ENCODE assay signal across 17 cellular contexts in the genomic region with DNA sequence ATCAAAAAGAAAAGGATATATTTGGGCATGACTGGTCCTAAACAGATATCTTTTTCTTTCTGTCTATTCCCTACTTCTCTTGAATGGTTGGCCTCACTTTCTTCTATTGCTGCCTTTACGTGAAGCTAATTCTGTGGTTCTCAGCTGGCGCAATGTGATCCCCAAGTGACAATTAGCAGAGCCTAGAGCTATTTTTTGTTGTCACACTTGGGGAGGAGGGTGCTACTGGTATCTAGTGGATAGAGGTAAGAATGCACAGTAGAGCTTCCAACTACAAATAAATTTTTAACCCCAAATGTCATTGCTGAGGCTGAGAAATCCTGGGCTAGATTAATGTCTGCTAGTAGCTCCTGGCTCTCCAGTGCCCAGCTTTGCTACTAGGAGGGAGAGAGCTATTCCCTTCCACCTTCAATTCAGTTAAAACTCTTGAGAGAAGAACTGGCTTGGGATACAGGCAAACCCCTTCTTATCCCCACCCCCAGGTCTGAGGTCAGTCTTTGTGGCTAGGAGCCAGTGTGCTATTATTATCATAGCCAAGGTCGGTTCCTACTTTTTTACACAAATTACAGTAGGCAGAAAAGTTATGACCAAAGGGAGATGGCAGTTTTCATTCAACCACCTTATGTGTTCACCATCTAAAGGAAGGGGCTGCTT.
"Had no signal": no experiment of that assay in that cellular context is flagged by ENCODE, and none has a peak within 500 bp of the region (broad histone marks: within the 10 kb centered on the region; RNA-seq: fewer than 3 reads in every experiment).

No MANE protein-coding gene starts in this region.

- DNase-seq: activated CD4-positive, alpha-beta memory T cell treated with anti-CD3 and anti-CD28 coated beads, Interleukin-2, amount 10 ng/mL, durations not matched to agents 7 days and 5 days; activated CD4-positive, alpha-beta T cell treated with anti-CD3 and anti-CD28 coated beads for 4 hours; activated effector memory CD4-positive, alpha-beta T cell treated with Interleukin-2 at 50 U/mL for 16 hours; activated naive CD4-positive, alpha-beta T cell treated with anti-CD3 and anti-CD28 coated beads, Interleukin-2, amount 50 U/mL, for 16 hours; activated T-cell treated with anti-CD3 and anti-CD28 coated beads, Interleukin-2, amount 50 U/mL, for 24 hours; adrenal gland; caudate nucleus; hippocampal formation; lower lobe of right lung; stimulated activated CD4-positive, alpha-beta T cell treated with anti-CD3 and anti-CD28 coated beads, Interleukin-12 subunit alpha, Interleukin-12 subunit beta, amount 100 ng/mL, for 4 hours; T-helper 2 cell; upper lobe of right lung had no signal

- H3K4me3 ChIP-seq: adrenal gland, coronary artery, lower lobe of right lung, thoracic aorta, upper lobe of right lung had no signal

- H3K36me3 ChIP-seq: adrenal gland, lower lobe of right lung, thoracic aorta, upper lobe of right lung had no signal

- H3K9me3 ChIP-seq: adrenal gland, lower lobe of right lung, thoracic aorta, upper lobe of right lung had no signal

- ATAC-seq: esophagus mucosa; lower lobe of right lung; stimulated activated effector memory CD8-positive, alpha-beta T cell treated with anti-CD3 and anti-CD28 coated beads, Interleukin-12 subunit alpha, Interleukin-12 subunit beta, amount 100 ng/mL, for 72 hours; upper lobe of right lung; WTC11 had no signal

- H3K27ac ChIP-seq: adrenal gland, coronary artery, lower lobe of right lung, thoracic aorta, upper lobe of right lung had no signal

- H3K4me1 ChIP-seq: adrenal gland, lower lobe of right lung, upper lobe of right lung had no signal

- H3K27me3 ChIP-seq: adrenal gland, upper lobe of right lung had no signal
